Comparison of ENCODE assay signal across 9 cellular contexts in genomic region chr5:1107167-1108007, GRCh38. TPM values are rescaled to one million over a fixed set of nuclear protein-coding genes. Genes with fewer than 3 reads are reported as not detected.
A peak's percentile ranks its signal among the peaks of the same experiment; 100 is the strongest.
DNase-seq lines count a peak whose midpoint lies in the region; ATAC-seq and TF ChIP-seq lines count a peak whose summit lies in the region.
"Had no signal": no experiment of that assay in that cellular context is flagged by ENCODE, and none has a peak within 500 bp of the region (broad histone marks: within the 10 kb centered on the region; RNA-seq: fewer than 3 reads in every experiment).

No MANE protein-coding gene starts in this region.

- ATAC-seq in CD4-positive, CD25-positive, alpha-beta regulatory T cell (ENCODE audit: low read depth in 2 of 2), result no peak
- no peak for ATAC-seq in activated naive CD4-positive, alpha-beta T cell treated with anti-CD3 and anti-CD28 coated beads, Interleukin-2, amount 50 U/mL, for 72 hours
- ATAC-seq in esophagus mucosa (no peak), psoas muscle (no peak), GM19324 (IDR thresholded peaks at IDR 0.05; ENCODE audit: low FRiP score, unreplicated experiment) (no peak)

- H3K36me3 ChIP-seq in CD4-positive, CD25-positive, alpha-beta regulatory T cell (ENCODE audit: control insufficient read depth, insufficient read depth, low read length), result no peaks in the 10 kb centered on the region
- H3K36me3 ChIP-seq in HUES48 (ENCODE audit: control insufficient read depth, insufficient read depth, low read length) (no peaks in the 10 kb centered on the region), mesendoderm (ENCODE audit: control insufficient read depth, insufficient read depth, low read length) (no peaks in the 10 kb centered on the region), psoas muscle (ENCODE audit: insufficient read depth in 1 of 2, low read depth in 1 of 2) (no peaks in the 10 kb centered on the region)

- H3K9me3 Mint-ChIP-seq in CD4-positive, CD25-positive, alpha-beta regulatory T cell, result peaks cover 0 to 2% (median 0%) of the 10 kb centered on the region in 7 donors
- no peaks in the 10 kb centered on the region for H3K9me3 Mint-ChIP-seq in activated naive CD4-positive, alpha-beta T cell treated with anti-CD3 and anti-CD28 coated beads, Interleukin-2, amount 50 U/mL, for 72 hours

- peaks cover 13% of the 10 kb centered on the region for H3K79me2 ChIP-seq in mesendoderm (ENCODE audit: control insufficient read depth, insufficient read depth, low read length)

- H3K4me3 ChIP-seq in CD4-positive, CD25-positive, alpha-beta regulatory T cell (ENCODE audit: low read depth, low read length), result peak overlapping the region; percentile 37
- H3K4me3 ChIP-seq in HUES48 (ENCODE audit: low read depth, low read length) (no peak overlapping the region), mesendoderm (ENCODE audit: low read length) (no peak overlapping the region), psoas muscle (no peak overlapping the region)

- intact Hi-C loops in psoas muscle (cut with DNase I), result no loop called here

- H3K4me2 ChIP-seq in mesendoderm (ENCODE audit: low read length), result no peak overlapping the region

- no CpG with 5 or more reads among the region's 26 CpGs for WGBS in mesendoderm (ENCODE audit: extremely low coverage, insufficient coverage, low lambda C conversion rate)
- 81 to 83% (median 83%) methylated on average over 26 of the region's 26 CpGs for WGBS in psoas muscle, 3 donors

- H3K4me1 Mint-ChIP-seq in CD4-positive, CD25-positive, alpha-beta regulatory T cell, result peaks cover 0 to 74% (median 22%) of the 10 kb centered on the region in 4 donors

- no peak for TF ChIP-seq CTCF in psoas muscle (IDR thresholded peaks at IDR 0.05)

- H4K8ac ChIP-seq in mesendoderm (ENCODE audit: low read depth, low read length), result no peak overlapping the region

- H3K4me1 ChIP-seq in CD4-positive, CD25-positive, alpha-beta regulatory T cell (ENCODE audit: control insufficient read depth, insufficient read depth, low read length, poor library complexity, severe bottlenecking), result peaks cover 86% of the 10 kb centered on the region
- peaks cover 37% of the 10 kb centered on the region for H3K4me1 ChIP-seq in HUES48 (ENCODE audit: control insufficient read depth, insufficient read depth, low read length)
- H3K4me1 ChIP-seq in mesendoderm (ENCODE audit: control insufficient read depth, low read depth, low read length), result no peaks in the 10 kb centered on the region
- peaks cover 25% of the 10 kb centered on the region for H3K4me1 ChIP-seq in psoas muscle

- H4K5ac ChIP-seq in mesendoderm (ENCODE audit: low read length), result no peak overlapping the region

- H3K23ac ChIP-seq in mesendoderm (ENCODE audit: low read length), result no peak overlapping the region

- no peak overlapping the region for H2AK5ac ChIP-seq in mesendoderm (ENCODE audit: low read length)

- H3K79me1 ChIP-seq in mesendoderm (ENCODE audit: low read length), result peaks cover 9% of the 10 kb centered on the region

- no peaks in the 10 kb centered on the region for H3K27me3 Mint-ChIP-seq in CD4-positive, CD25-positive, alpha-beta regulatory T cell

- H3K4me3 Mint-ChIP-seq in CD4-positive, CD25-positive, alpha-beta regulatory T cell, result peak overlapping the region; percentile 13 to 80 (median 39)

- peak overlapping the region; percentile 93 for H3K27ac ChIP-seq in CD4-positive, CD25-positive, alpha-beta regulatory T cell (ENCODE audit: insufficient read depth, low read length, poor library complexity, severe bottlenecking)
- H3K27ac ChIP-seq in HUES48 (ENCODE audit: low read depth, low read length) (peak overlapping the region; percentile 87), mesendoderm (ENCODE audit: low read depth, low read length) (no peak overlapping the region), psoas muscle (no peak overlapping the region)

- H2BK120ac ChIP-seq in mesendoderm (ENCODE audit: low read depth, low read length), result no peak overlapping the region

- H3K4ac ChIP-seq in mesendoderm (ENCODE audit: low read depth, low read length), result no peak overlapping the region

- H2BK15ac ChIP-seq in mesendoderm (replicated peaks; ENCODE audit: low read depth), result no peak overlapping the region

- no peak overlapping the region for H2BK5ac ChIP-seq in mesendoderm (ENCODE audit: low read length)

- no peak overlapping the region for H3K9ac ChIP-seq in HUES48 (ENCODE audit: low read depth, low read length)
- H3K9ac ChIP-seq in mesendoderm (ENCODE audit: low read length), result no peak overlapping the region

- DNase-seq in CD4-positive, CD25-positive, alpha-beta regulatory T cell, result peak in 1 of 3 donors; percentile 37
- DNase-seq in activated naive CD4-positive, alpha-beta T cell treated with anti-CD3 and anti-CD28 coated beads, Interleukin-2, amount 50 U/mL, for 72 hours (ENCODE audit: low spot score in 2 of 2), result no peak
- DNase-seq in mesendoderm, result peak; percentile 41
- no peak for DNase-seq in NCI-H510A treated with DMSO at 0.1 percent for 48 hours (lab: John Stamatoyannopoulos, UW)
- DNase-seq in psoas muscle, result no peak
- DNase-seq: NCI-H1092 had no signal

- peak overlapping the region in 2 of 3 donors; percentile 91 to 95 for H3K27ac Mint-ChIP-seq in CD4-positive, CD25-positive, alpha-beta regulatory T cell
- H3K27ac Mint-ChIP-seq in activated naive CD4-positive, alpha-beta T cell treated with anti-CD3 and anti-CD28 coated beads, Interleukin-2, amount 50 U/mL, for 72 hours, result peak overlapping the region; percentile 68 to 84

- no peaks in the 10 kb centered on the region for H3K27me3 ChIP-seq in CD4-positive, CD25-positive, alpha-beta regulatory T cell (ENCODE audit: control insufficient read depth, insufficient read depth, low read length)
- no peaks in the 10 kb centered on the region for H3K27me3 ChIP-seq in HUES48 (ENCODE audit: control insufficient read depth, insufficient read depth, low read length)
- H3K27me3 ChIP-seq in mesendoderm (ENCODE audit: insufficient read depth, low read length, poor library complexity), result no peaks in the 10 kb centered on the region
- peaks cover 0 to 10% (median 2%) of the 10 kb centered on the region in 3 donors for H3K27me3 ChIP-seq in psoas muscle (ENCODE audit: insufficient read depth in 3 of 3, low read length in 2 of 3)

- H3K56ac ChIP-seq in mesendoderm (ENCODE audit: low read length), result no peak overlapping the region

- H3K9me3 ChIP-seq in CD4-positive, CD25-positive, alpha-beta regulatory T cell (ENCODE audit: control insufficient read depth in 2 of 2, low read length in 2 of 2), result no peaks in the 10 kb centered on the region
- no peaks in the 10 kb centered on the region for H3K9me3 ChIP-seq in HUES48 (ENCODE audit: control insufficient read depth, insufficient read depth, low read length)
- no peaks in the 10 kb centered on the region for H3K9me3 ChIP-seq in psoas muscle

- H3K18ac ChIP-seq in mesendoderm (ENCODE audit: low read length), result no peak overlapping the region

- peaks cover 6% of the 10 kb centered on the region for H3K36me3 Mint-ChIP-seq in CD4-positive, CD25-positive, alpha-beta regulatory T cell
- peaks cover 0 to 4% of the 10 kb centered on the region in 2 donors for H3K36me3 Mint-ChIP-seq in activated naive CD4-positive, alpha-beta T cell treated with anti-CD3 and anti-CD28 coated beads, Interleukin-2, amount 50 U/mL, for 72 hours

RNA-seq across cellular contexts. Expression of gene SLC12A7, which starts 4.5 kb away (rescaled TPM):
- total RNA-seq in CD4-positive, CD25-positive, alpha-beta regulatory T cell, result 10.9 TPM
- polyA plus RNA-seq in CD4-positive, CD25-positive, alpha-beta regulatory T cell, result 10 to 100 TPM in 1 of 4 donors, 1 to 10 TPM in 3; 2.2 to 16.0 (median 6.8) TPM
- total RNA-seq in activated naive CD4-positive, alpha-beta T cell treated with anti-CD3 and anti-CD28 coated beads, Interleukin-2, amount 50 U/mL, for 72 hours, result 10 to 100 TPM; 19.5 to 74.7 TPM
- 8.6 TPM for polyA plus RNA-seq in mesendoderm (2013, experiment 1 of 2)
- polyA plus RNA-seq in mesendoderm (2013, experiment 2 of 2), result 8.4 TPM
- total RNA-seq in esophagus mucosa (3.0 TPM), psoas muscle (10 to 100 TPM in 3 of 4 donors, 1 to 10 TPM in 1; 4.5 to 22.0 (median 15.1) TPM)
- polyA plus RNA-seq in psoas muscle, result 1 to 10 TPM; 2.3 to 3.8 (median 2.3) TPM

Comparison
In these comparisons a context has a peak if more than half of its experiments do, and no peak if none do; other contexts are left out.
1. H3K27ac ChIP-seq: peak in CD4-positive, CD25-positive, alpha-beta regulatory T cell (single experiment) and HUES48 (single experiment); none in mesendoderm (single experiment) and psoas muscle (single experiment).